ENCODE assay signal across 9 cellular contexts in genomic region chr22:23215294-23216204, GRCh38. TPM values are rescaled to one million over a fixed set of nuclear protein-coding genes. Genes with fewer than 3 reads are reported as not detected.
DNase-seq lines count a peak whose midpoint lies in the region; ATAC-seq and TF ChIP-seq lines count a peak whose summit lies in the region.
"Had no signal": no experiment of that assay in that cellular context is flagged by ENCODE, and none has a peak within 500 bp of the region (broad histone marks: within the 10 kb centered on the region; RNA-seq: fewer than 3 reads in every experiment).

No MANE protein-coding gene starts in this region.

- H3K4me1 ChIP-seq in heart right ventricle = peaks cover 39 to 94% (median 83%) of the 10 kb centered on the region in 9 donors
- H3K4me1 ChIP-seq in right atrium auricular region = peaks cover 0 to 84% of the 10 kb centered on the region in 2 donors
- H3K4me1 ChIP-seq in uterus = peaks cover 0 to 13% of the 10 kb centered on the region in 2 donors

- intact Hi-C loops in heart right ventricle (cut with DNase I) (loop anchor here in 2 of 10 donors (5.0 kb wide), 1 partner anchor 33 kb away; the partner anchor contains the start of gene BCR (in 2 of the 2)), uterus (cut with DNase I; ENCODE audit: low total_unique reads) (no loop called here)

- H3K4me3 ChIP-seq in heart right ventricle (no peak overlapping the region), right atrium auricular region (no peak overlapping the region), uterus (no peak overlapping the region)

- no peak for TF ChIP-seq POLR2A in uterus (IDR thresholded peaks at IDR 0.05)

- H3K36me3 ChIP-seq in heart right ventricle = peaks cover 0 to 5% (median 0%) of the 10 kb centered on the region in 9 donors
- no peaks in the 10 kb centered on the region for H3K36me3 ChIP-seq in right atrium auricular region
- H3K36me3 ChIP-seq in uterus = no peaks in the 10 kb centered on the region

- DNase-seq in heart right ventricle (no peak), right atrium auricular region (ENCODE audit: low spot score) (no peak), immature natural killer cell (no peak), uterus (peak in 1 of 2 donors; percentile 53), GM19240 (ENCODE audit: insufficient read length, low spot score) (no peak), A172 (ENCODE audit: low spot score) (no peak)
- DNase-seq: NCI-H1694 had no signal

- no peaks in the 10 kb centered on the region for H3K9me3 ChIP-seq in heart right ventricle
- no peaks in the 10 kb centered on the region for H3K9me3 ChIP-seq in right atrium auricular region
- no peaks in the 10 kb centered on the region for H3K9me3 ChIP-seq in uterus

- peaks cover 90% of the 10 kb centered on the region for H3K4me1 Mint-ChIP-seq in activated naive CD4-positive, alpha-beta T cell treated with anti-CD3 and anti-CD28 coated beads, Interleukin-2, amount 50 U/mL, for 24 hours
- peaks cover 81 to 94% of the 10 kb centered on the region in 2 donors for H3K4me1 Mint-ChIP-seq in immature natural killer cell

- H3K9me3 Mint-ChIP-seq in activated naive CD4-positive, alpha-beta T cell treated with anti-CD3 and anti-CD28 coated beads, Interleukin-2, amount 50 U/mL, for 24 hours = no peaks in the 10 kb centered on the region
- no peaks in the 10 kb centered on the region for H3K9me3 Mint-ChIP-seq in immature natural killer cell

- peak overlapping the region; percentile 84 for H3K4me3 Mint-ChIP-seq in activated naive CD4-positive, alpha-beta T cell treated with anti-CD3 and anti-CD28 coated beads, Interleukin-2, amount 50 U/mL, for 24 hours
- peak overlapping the region in 4 of 5 donors; percentile 81 to 89 (median 88) for H3K4me3 Mint-ChIP-seq in immature natural killer cell

- H3K27ac ChIP-seq in heart right ventricle = peak overlapping the region in 9 of 10 donors; percentile 20 to 77 (median 45)
- H3K27ac ChIP-seq in right atrium auricular region = peak overlapping the region in 1 of 2 donors; percentile 37
- peak overlapping the region; percentile 3 to 25 for H3K27ac ChIP-seq in uterus

- H3K36me3 Mint-ChIP-seq in activated naive CD4-positive, alpha-beta T cell treated with anti-CD3 and anti-CD28 coated beads, Interleukin-2, amount 50 U/mL, for 24 hours = peaks cover 2% of the 10 kb centered on the region
- H3K36me3 Mint-ChIP-seq in immature natural killer cell = no peaks in the 10 kb centered on the region

- no peaks in the 10 kb centered on the region for H3K27me3 Mint-ChIP-seq in activated naive CD4-positive, alpha-beta T cell treated with anti-CD3 and anti-CD28 coated beads, Interleukin-2, amount 50 U/mL, for 24 hours
- H3K27me3 Mint-ChIP-seq in immature natural killer cell (ENCODE audit: low read depth in 3 of 3) = peaks cover 5 to 26% (median 10%) of the 10 kb centered on the region in 3 donors

- 35 to 46% methylated on average over 12 of the region's 12 CpGs for WGBS in heart right ventricle, 2 donors

- ATAC-seq in heart right ventricle (peak in 4 of 8 donors; percentile 3 to 41 (median 28)), GM21723 (IDR thresholded peaks at IDR 0.05; ENCODE audit: unreplicated experiment) (no peak)

- H3K27me3 ChIP-seq in heart right ventricle (no peaks in the 10 kb centered on the region), right atrium auricular region (no peaks in the 10 kb centered on the region), uterus (no peaks in the 10 kb centered on the region)

- H3K27ac Mint-ChIP-seq in activated naive CD4-positive, alpha-beta T cell treated with anti-CD3 and anti-CD28 coated beads, Interleukin-2, amount 50 U/mL, for 24 hours = peak overlapping the region; percentile 99
- H3K27ac Mint-ChIP-seq in immature natural killer cell = peak overlapping the region; percentile 88 to 98 (median 92)

- TF ChIP-seq CTCF in heart right ventricle (IDR thresholded peaks at IDR 0.05) (no peak), right atrium auricular region (IDR thresholded peaks at IDR 0.05) (no peak), uterus (IDR thresholded peaks at IDR 0.05) (no peak)

RNA-seq across cellular contexts. Expression of gene BCR, which starts 35.2 kb away (rescaled TPM):
- total RNA-seq in heart right ventricle = 10 to 100 TPM; 15.2 to 33.4 (median 28.3) TPM
- polyA plus RNA-seq in heart right ventricle = 10 to 100 TPM; 10.9 to 20.1 TPM
- 10 to 100 TPM; 27.0 to 41.3 TPM for total RNA-seq in right atrium auricular region
- polyA plus RNA-seq in immature natural killer cell = 10 to 100 TPM in 1 of 3 donors, 1 to 10 TPM in 2; 4.1 to 12.5 (median 5.6) TPM
- total RNA-seq in uterus = 10 to 100 TPM; 10.6 to 93.3 (median 28.3) TPM
- 12.1 and 28.1 TPM in 2 replicates for total RNA-seq in A172 (2014; rRNA removed; shearing (Covaris generic))
